In genomic region chr1:228039504-228039903, GRCh38 we compare ENCODE assay signal across 22 cellular contexts. TPM values are rescaled to one million over a fixed set of nuclear protein-coding genes. Genes with fewer than 3 reads are reported as not detected.
"Had no signal": no experiment of that assay in that cellular context is flagged by ENCODE, and none has a peak within 500 bp of the region (broad histone marks: within the 10 kb centered on the region; RNA-seq: fewer than 3 reads in every experiment).

No MANE protein-coding gene starts in this region.

- ATAC-seq: activated CD8-positive, alpha-beta T cell treated with anti-CD3 and anti-CD28 coated beads, Interleukin-2, amount 10 ng/mL, durations not matched to agents 7 days and 5 days; activated T-cell treated with anti-CD3 and anti-CD28 coated beads, Interleukin-2, amount 50 U/mL, for 4 hours; K562; T-helper 17 cell; WTC11 had no signal

- H3K36me3 Mint-ChIP-seq: WTC11 had no signal

- H3K4me3 ChIP-seq: cardiac muscle cell, K562 had no signal

- H3K27ac Mint-ChIP-seq: activated CD8-positive, alpha-beta T cell treated with anti-CD3 and anti-CD28 coated beads, Interleukin-2, amount 10 ng/mL, durations not matched to agents 7 days and 5 days; T-helper 17 cell; WTC11 had no signal

- H3K4me3 Mint-ChIP-seq: activated CD8-positive, alpha-beta T cell treated with anti-CD3 and anti-CD28 coated beads, Interleukin-2, amount 10 ng/mL, durations not matched to agents 7 days and 5 days; activated T-cell treated with anti-CD3 and anti-CD28 coated beads, Interleukin-2, amount 50 U/mL, for 4 hours; T-helper 17 cell had no signal

- H3K27ac ChIP-seq: brain microvascular endothelial cell, cardiac muscle cell had no signal

- H3K4me1 Mint-ChIP-seq: T-helper 17 cell had no signal

- H3K9me3 Mint-ChIP-seq: activated T-cell treated with anti-CD3 and anti-CD28 coated beads, Interleukin-2, amount 50 U/mL, for 4 hours; WTC11 had no signal

- H3K36me3 ChIP-seq: brain microvascular endothelial cell, cardiac muscle cell had no signal

- DNase-seq: activated CD4-positive, alpha-beta T cell treated with anti-CD3 and anti-CD28 coated beads for 48 hours; activated CD4-positive, alpha-beta T cell treated with anti-CD3 and anti-CD28 coated beads, Interleukin-2, amount 50 U/mL, for 4 hours; activated CD4-positive, CD25-positive, alpha-beta regulatory T cell treated with anti-CD3 and anti-CD28 coated beads, Interleukin-2, amount 50 U/mL, for 72 hours; activated CD8-positive, alpha-beta T cell treated with anti-CD3 and anti-CD28 coated beads, Interleukin-2, amount 10 ng/mL, durations not matched to agents 7 days and 5 days; activated naive CD4-positive, alpha-beta T cell treated with anti-CD3 and anti-CD28 coated beads, Interleukin-2, amount 50 U/mL, for 16 hours; activated T-cell treated with anti-CD3 and anti-CD28 coated beads, Interleukin-2, amount 50 U/mL, for 4 hours; amygdala; brain microvascular endothelial cell; Karpas-422; MM.1S; NCI-H1105 treated with DMSO at 0.1 percent for 48 hours; NCI-H1436 treated with DMSO at 0.1 percent for 48 hours; NCI-H187; NCI-H2081; NCI-H510A treated with DMSO at 0.1 percent for 48 hours; NCI-H69; SHP77 treated with DMSO at 0.1 percent for 48 hours; T-helper 17 cell; T-helper 9 cell had no signal

RNA-seq across cellular contexts. Expression of gene WNT3A, which starts 32.7 kb away (rescaled TPM):
- total RNA-seq: activated CD8-positive, alpha-beta T cell treated with anti-CD3 and anti-CD28 coated beads, Interleukin-2, amount 10 ng/mL, durations not matched to agents 7 days and 5 days; activated T-cell treated with anti-CD3 and anti-CD28 coated beads, Interleukin-2, amount 50 U/mL, for 4 hours; cardiac muscle cell; K562; T-helper 17 cell had no signal
- polyA plus RNA-seq: cardiac muscle cell, K562 had no signal
